ENCODE assay signal across 8 cellular contexts in genomic region chr16:67198238-67198734, GRCh38. TPM values are rescaled to one million over a fixed set of nuclear protein-coding genes. Genes with fewer than 3 reads are reported as not detected.
A peak's percentile ranks its signal among the peaks of the same experiment; 100 is the strongest.
DNase-seq lines count a peak whose midpoint lies in the region; ATAC-seq and TF ChIP-seq lines count a peak whose summit lies in the region.

No MANE protein-coding gene starts in this region.

- no peak for ATAC-seq in GM21367 (IDR thresholded peaks at IDR 0.05; ENCODE audit: unreplicated experiment)

- H3K4me2 ChIP-seq in GM23248 (ENCODE audit: unreplicated experiment): no peak overlapping the region
- H3K4me2 ChIP-seq in SU-DHL-6 (ENCODE audit: low read depth, low read length, poor library complexity, severe bottlenecking): no peak overlapping the region

- TF ChIP-seq CTCF in BE2C (IDR thresholded peaks at IDR 0.05; ENCODE audit: low read depth, low read length) (peak; percentile 78), SU-DHL-6 (IDR thresholded peaks at IDR 0.05; ENCODE audit: insufficient read depth, low read length, poor library complexity, severe bottlenecking) (peak; percentile 71)

- H3K9me2 ChIP-seq in GM23248 (ENCODE audit: insufficient read depth): no peaks in the 10 kb centered on the region
- H3K9me2 ChIP-seq in SU-DHL-6 (replicated peaks; ENCODE audit: insufficient read depth, low read length): no peaks in the 10 kb centered on the region

- CTCF ChIA-PET in HEK293T (lab: Yijun Ruan, JAX): interaction anchor here (0.6 kb wide), 1 partner anchor 25 kb away, joined by 5 read pairs; no protein-coding TSS in a partner anchor

- H3K4me3 ChIP-seq in BE2C (ENCODE audit: low read depth, low read length) (no peak overlapping the region), GM23248 (no peak overlapping the region), SU-DHL-6 (ENCODE audit: insufficient read depth, low read length, poor library complexity, severe bottlenecking) (no peak overlapping the region)

- POLR2A ChIA-PET in HEK293T (lab: Yijun Ruan, JAX): interaction anchor here (1.0 to 1.7 kb wide), 4 partner anchors 23 to 49 kb away, joined by 3 to 5 read pairs (median 4); partner anchors contain the start of genes FHOD1 and TMEM208

- H3K4me1 ChIP-seq in BE2C (no peaks in the 10 kb centered on the region), GM23248 (ENCODE audit: insufficient read depth) (peaks cover 8% of the 10 kb centered on the region)

- peaks cover 10% of the 10 kb centered on the region; the same call in 1 of the 2 replicates for H3F3A ChIP-seq in GM23248 (ENCODE audit: insufficient read depth)
- H3F3A ChIP-seq in SU-DHL-6 (ENCODE audit: insufficient read depth): no peaks in the 10 kb centered on the region

- 61 to 63% methylated on average over 11 to 12 of the region's 12 CpGs for WGBS in GM23248 (ENCODE audit: low coverage in 1 of 2, low lambda C conversion rate in 2 of 2, missing lambda C conversion rate in 2 of 2), 2 experiments

- H3K9ac ChIP-seq in GM23248 (no peak overlapping the region), SU-DHL-6 (ENCODE audit: low read length) (no peak overlapping the region)

- peaks cover 26% of the 10 kb centered on the region for H3K79me2 ChIP-seq in GM23248 (ENCODE audit: insufficient read depth)
- H3K79me2 ChIP-seq in SU-DHL-6 (ENCODE audit: insufficient read depth, low read length): peaks cover 11% of the 10 kb centered on the region

- in situ Hi-C loops in GM23248 (cut with MboI): no loop called here

- H3K36me3 ChIP-seq in BE2C (peaks cover 64% of the 10 kb centered on the region), GM23248 (ENCODE audit: low read depth) (peaks cover 21% of the 10 kb centered on the region; the same call in 1 of the 2 replicates), SU-DHL-6 (ENCODE audit: low read length) (no peaks in the 10 kb centered on the region)

- H2AFZ ChIP-seq in GM23248: no peak overlapping the region
- H2AFZ ChIP-seq in SU-DHL-6 (ENCODE audit: low read depth, low read length, severe bottlenecking): no peak overlapping the region

- H3K27ac ChIP-seq in GM23248 (no peak overlapping the region), SU-DHL-6 (ENCODE audit: low read depth, low read length) (no peak overlapping the region)

- DNase-seq in BE2C (peak; percentile 65), GM23248 (peak; percentile 65), fibroblast of peridontal ligament (ENCODE audit: extremely low read depth) (peak; percentile 47), nucleus accumbens (lab: John Stamatoyannopoulos, UW) (peak in 38 of 56 donors; percentile 11 to 68 (median 36)), HuH-7 (ENCODE audit: low spot score) (no peak), HEK293T (ENCODE audit: extremely low spot score) (no peak)

- H3K9me3 ChIP-seq in BE2C: no peaks in the 10 kb centered on the region
- H3K9me3 ChIP-seq in GM23248 (ENCODE audit: low read depth): no peaks in the 10 kb centered on the region
- no peaks in the 10 kb centered on the region for H3K9me3 ChIP-seq in SU-DHL-6 (ENCODE audit: insufficient read depth, low read length)

- H4K20me1 ChIP-seq in GM23248 (ENCODE audit: insufficient read depth) (no peaks in the 10 kb centered on the region), SU-DHL-6 (ENCODE audit: low read depth, low read length) (no peaks in the 10 kb centered on the region)

- H3K27me3 ChIP-seq in BE2C: no peaks in the 10 kb centered on the region
- no peaks in the 10 kb centered on the region for H3K27me3 ChIP-seq in GM23248 (replicated peaks; ENCODE audit: insufficient read depth)
- H3K27me3 ChIP-seq in SU-DHL-6 (ENCODE audit: low read length): no peaks in the 10 kb centered on the region

TF ChIP-seq in HEK293T, 16 proteins besides CTCF, POLR2A, EP300 and RAD21:
- TF ChIP-seq PKNOX1 (IDR thresholded peaks at IDR 0.05) (no peak), L3MBTL2 (conservative IDR thresholded peaks at IDR 0.05) (no peak), TARDBP (IDR thresholded peaks at IDR 0.05) (no peak), HDGF (IDR thresholded peaks at IDR 0.05; ENCODE audit: borderline replicate concordance) (no peak), BHLHE40 (IDR thresholded peaks at IDR 0.05; ENCODE audit: borderline replicate concordance) (no peak), FOXK2 (IDR thresholded peaks at IDR 0.05) (no peak), SP1 (IDR thresholded peaks at IDR 0.05) (no peak), FOXM1 (IDR thresholded peaks at IDR 0.05; ENCODE audit: borderline replicate concordance) (no peak), ARNT (IDR thresholded peaks at IDR 0.05) (no peak), CTBP1 (IDR thresholded peaks at IDR 0.05; ENCODE audit: borderline replicate concordance) (no peak), FOXA1 (IDR thresholded peaks at IDR 0.05) (no peak)

RNA-seq across cellular contexts. Expression of gene ELMO3, which starts 0.6 kb away (rescaled TPM):
- polyA plus RNA-seq in BE2C (2012; ENCODE audit: insufficient read depth, insufficient read length, low read depth): 7.8 TPM
- 1.5 and 1.6 TPM in 2 replicates for total RNA-seq in GM23248 (2014; rRNA removed; shearing (Covaris generic))
- polyA plus RNA-seq in GM23248 (2016; fragmentation: Nextera tagmentation; extraction: Ambion mirVana): 0.10 TPM in 1 of 2 replicates, not detected in the other

RNA-seq across cellular contexts. Expression of gene E2F4, which starts 6.3 kb away (rescaled TPM):
- polyA plus RNA-seq in BE2C (2012; ENCODE audit: insufficient read depth, insufficient read length, low read depth): 278 TPM
- 82.0 and 88.9 TPM in 2 replicates for total RNA-seq in GM23248 (2014; rRNA removed; shearing (Covaris generic))
- polyA plus RNA-seq in GM23248 (2016; fragmentation: Nextera tagmentation; extraction: Ambion mirVana): 46.5 and 50.0 TPM in 2 replicates

RNA-seq across cellular contexts. Expression of gene EXOC3L1, which starts 8.3 kb away (rescaled TPM):
- 7.7 TPM for polyA plus RNA-seq in BE2C (2012; ENCODE audit: insufficient read depth, insufficient read length, low read depth)
- not detected in 2 replicates for total RNA-seq in GM23248 (2014; rRNA removed; shearing (Covaris generic))
- polyA plus RNA-seq in GM23248 (2016; fragmentation: Nextera tagmentation; extraction: Ambion mirVana): 0.28 and 0.53 TPM in 2 replicates

RNA-seq across cellular contexts. Expression of gene MATCAP1, which starts 14.5 kb away (rescaled TPM):
- 90.9 TPM for polyA plus RNA-seq in BE2C (2012; ENCODE audit: insufficient read depth, insufficient read length, low read depth)
- 6.4 and 19.0 TPM in 2 replicates for total RNA-seq in GM23248 (2014; rRNA removed; shearing (Covaris generic))
- 3.4 and 3.8 TPM in 2 replicates for polyA plus RNA-seq in GM23248 (2016; fragmentation: Nextera tagmentation; extraction: Ambion mirVana)

RNA-seq across cellular contexts. Expression of gene NOL3, which starts 27.9 kb away (rescaled TPM):
- 90.0 TPM for polyA plus RNA-seq in BE2C (2012; ENCODE audit: insufficient read depth, insufficient read length, low read depth)
- total RNA-seq in GM23248 (2014; rRNA removed; shearing (Covaris generic)): 31.0 and 51.1 TPM in 2 replicates
- polyA plus RNA-seq in GM23248 (2016; fragmentation: Nextera tagmentation; extraction: Ambion mirVana): 20.3 TPM in 2 replicates

Comparison
In these comparisons a context has a peak if more than half of its experiments do, and no peak if none do; other contexts are left out.
1. DNase-seq: peak in BE2C (single experiment), GM23248 (single experiment), fibroblast of peridontal ligament (single experiment) and nucleus accumbens (38 of 56); none in HuH-7 (single experiment) and HEK293T (single experiment).